ENCODE assay signal across 8 cellular contexts in genomic region chr14:49879683-49880204, GRCh38. TPM values are rescaled to one million over a fixed set of nuclear protein-coding genes. Genes with fewer than 3 reads are reported as not detected.
A peak's percentile ranks its signal among the peaks of the same experiment; 100 is the strongest.
DNase-seq lines count a peak whose midpoint lies in the region; ATAC-seq and TF ChIP-seq lines count a peak whose summit lies in the region.

No MANE protein-coding gene starts in this region.

- ATAC-seq in GM19468 (IDR thresholded peaks at IDR 0.05; ENCODE audit: extremely low read depth, unreplicated experiment) (peak; percentile 58), left ventricle myocardium superior (peak; percentile 70)

- H3K27ac Mint-ChIP-seq in activated naive CD4-positive, alpha-beta T cell treated with anti-CD3 and anti-CD28 coated beads, Interleukin-2, amount 10 ng/mL, durations not matched to agents 7 days and 5 days: peak overlapping the region; percentile 68

- H3K9me3 Mint-ChIP-seq in activated naive CD4-positive, alpha-beta T cell treated with anti-CD3 and anti-CD28 coated beads, Interleukin-2, amount 10 ng/mL, durations not matched to agents 7 days and 5 days: no peaks in the 10 kb centered on the region

- peak; percentile 66 for TF ChIP-seq CTCF in HL-60 (IDR thresholded peaks at IDR 0.05; ENCODE audit: insufficient read depth, low read length)

- CTCF ChIA-PET in activated naive CD4-positive, alpha-beta T cell treated with anti-CD3 and anti-CD28 coated beads, Interleukin-2, amount 10 ng/mL, durations not matched to agents 7 days and 5 days (lab: Charles Lee): interaction anchor here (0.6 to 2.2 kb wide), 30 partner anchors 9 to 849 kb away, joined by 3 to 21 read pairs (median 5); partner anchors contain the start of gene NEMF

- peaks cover 4% of the 10 kb centered on the region for H3K27me3 Mint-ChIP-seq in activated naive CD4-positive, alpha-beta T cell treated with anti-CD3 and anti-CD28 coated beads, Interleukin-2, amount 10 ng/mL, durations not matched to agents 7 days and 5 days

- peaks cover 2% of the 10 kb centered on the region for H3K36me3 Mint-ChIP-seq in activated naive CD4-positive, alpha-beta T cell treated with anti-CD3 and anti-CD28 coated beads, Interleukin-2, amount 10 ng/mL, durations not matched to agents 7 days and 5 days

- DNase-seq in DMS53 (lab: John Stamatoyannopoulos, UW) (peak; percentile 74), HL-60 (ENCODE audit: low read depth in 1 of 2, low spot score in 1 of 2) (peak; percentile 58 to 82), RPMI8226 (peak; percentile 67), left ventricle myocardium superior (no peak), Ammon's horn (ENCODE audit: low spot score) (no peak)
- DNase-seq in activated naive CD4-positive, alpha-beta T cell treated with anti-CD3 and anti-CD28 coated beads, Interleukin-2, amount 10 ng/mL, durations not matched to agents 7 days and 5 days: peak; percentile 69
- peak; percentile 53 to 62 for DNase-seq in stimulated activated CD4-positive, alpha-beta T cell treated with anti-CD3 and anti-CD28 coated beads, Interleukin-2, amount 100 ng/mL, for 24 hours

- H3K27me3 ChIP-seq in HL-60 (ENCODE audit: insufficient read depth, poor library complexity, severe bottlenecking): no peaks in the 10 kb centered on the region

- intact Hi-C loops in left ventricle myocardium superior (cut with micrococcal nuclease): no loop called here

- H3K4me3 Mint-ChIP-seq in activated naive CD4-positive, alpha-beta T cell treated with anti-CD3 and anti-CD28 coated beads, Interleukin-2, amount 10 ng/mL, durations not matched to agents 7 days and 5 days: no peak overlapping the region

- no peak overlapping the region for H3K27ac ChIP-seq in HL-60 (replicated peaks)

- H3K4me1 Mint-ChIP-seq in activated naive CD4-positive, alpha-beta T cell treated with anti-CD3 and anti-CD28 coated beads, Interleukin-2, amount 10 ng/mL, durations not matched to agents 7 days and 5 days: peaks cover 30% of the 10 kb centered on the region

- no peak overlapping the region for H3K4me3 ChIP-seq in HL-60 (replicated peaks; ENCODE audit: insufficient read depth, low read length)

RNA-seq across cellular contexts. Expression of gene ARF6, which starts 13.1 kb away (rescaled TPM):
- 24.6 TPM for total RNA-seq in left ventricle myocardium superior

RNA-seq across cellular contexts. Expression of gene NEMF, which starts 27.2 kb away (rescaled TPM):
- 50.1 TPM for total RNA-seq in left ventricle myocardium superior

Comparison
In these comparisons a context has a peak if more than half of its experiments do, and no peak if none do; other contexts are left out.
1. DNase-seq: peak in DMS53 (single experiment), HL-60 (2 of 2), RPMI8226 (single experiment), activated naive CD4-positive, alpha-beta T cell treated with anti-CD3 and anti-CD28 coated beads, Interleukin-2, amount 10 ng/mL, durations not matched to agents 7 days and 5 days (single experiment) and stimulated activated CD4-positive, alpha-beta T cell treated with anti-CD3 and anti-CD28 coated beads, Interleukin-2, amount 100 ng/mL, for 24 hours (2 of 2); none in left ventricle myocardium superior (single experiment) and Ammon's horn (single experiment).